ENCODE assay signal across 1 cellular context in the genomic region with DNA sequence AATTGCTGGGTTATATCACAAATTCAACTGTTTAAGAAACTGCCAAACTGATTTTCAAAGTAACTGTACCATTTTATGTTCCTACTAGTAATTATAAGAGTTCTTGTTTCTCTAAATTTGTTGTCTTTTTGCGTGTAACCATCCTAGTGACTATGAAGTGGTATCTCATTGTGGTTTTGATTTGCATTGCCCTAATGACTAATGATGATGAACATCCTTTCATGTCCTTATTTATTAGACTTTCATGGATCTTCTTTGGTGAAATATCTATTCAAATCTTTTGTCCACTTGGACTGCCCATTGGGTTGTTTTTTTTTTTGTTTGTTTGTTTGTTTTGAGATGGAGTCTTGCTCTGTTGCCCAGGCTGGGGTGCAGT.
TF ChIP-seq lines count a peak whose summit lies in the region.

No MANE protein-coding gene starts in this region.

TF ChIP-seq in GM12878, 131 proteins besides CTCF, POLR2A, EP300 and RAD21:
- TF ChIP-seq NFIC (IDR thresholded peaks at IDR 0.05; ENCODE audit: low read depth, low read length) (peak; percentile 51; the same call in 1 of the 2 replicates), HDGF (IDR thresholded peaks at IDR 0.05) (no peak), RUNX3 (IDR thresholded peaks at IDR 0.05; ENCODE audit: low read length) (peak; percentile 90), TCF7 (IDR thresholded peaks at IDR 0.05; ENCODE audit: borderline replicate concordance) (peak; percentile 89), MTA2 (IDR thresholded peaks at IDR 0.05; ENCODE audit: low read depth) (peak; percentile 75), FOXK2 (IDR thresholded peaks at IDR 0.05) (no peak), POU2F2 (IDR thresholded peaks at IDR 0.05; ENCODE audit: borderline replicate concordance, low read depth, low read length) (peak; percentile 63; the same call in 2 of the 3 replicates), IKZF1 (conservative IDR thresholded peaks at IDR 0.05) (0 out of 2 replicates have a peak, but pooled peaks have one; percentile 14), POLR2AphosphoS5 (IDR thresholded peaks at IDR 0.05; ENCODE audit: low read length) (no peak), ATF7 (IDR thresholded peaks at IDR 0.05; ENCODE audit: low read depth) (peak; percentile 19; the same call in 1 of the 2 replicates), LARP7 (IDR thresholded peaks at IDR 0.05) (no peak), JUNB (IDR thresholded peaks at IDR 0.05) (peak; percentile 72), POLR2AphosphoS2 (IDR thresholded peaks at IDR 0.05; ENCODE audit: low read depth, low read length) (no peak), MYC (IDR thresholded peaks at IDR 0.05; ENCODE audit: insufficient read depth, insufficient read length, insufficient replicate concordance, low read length, severe bottlenecking) (no peak), CREB1 (IDR thresholded peaks at IDR 0.05; ENCODE audit: low read depth) (0 out of 2 replicates have a peak, but pooled peaks have one; percentile 31), IKZF2 (IDR thresholded peaks at IDR 0.05) (peak in 1 of 2 experiments; percentile 38; a peak in 2 of 4 replicates), ZNF622 (IDR thresholded peaks at IDR 0.05) (no peak), BCL11A (IDR thresholded peaks at IDR 0.05; ENCODE audit: low read depth, low read length) (peak; percentile 42; the same call in 1 of the 2 replicates), GABPA (IDR thresholded peaks at IDR 0.05; ENCODE audit: low read depth) (no peak)
- TF ChIP-seq, protein P1, sequence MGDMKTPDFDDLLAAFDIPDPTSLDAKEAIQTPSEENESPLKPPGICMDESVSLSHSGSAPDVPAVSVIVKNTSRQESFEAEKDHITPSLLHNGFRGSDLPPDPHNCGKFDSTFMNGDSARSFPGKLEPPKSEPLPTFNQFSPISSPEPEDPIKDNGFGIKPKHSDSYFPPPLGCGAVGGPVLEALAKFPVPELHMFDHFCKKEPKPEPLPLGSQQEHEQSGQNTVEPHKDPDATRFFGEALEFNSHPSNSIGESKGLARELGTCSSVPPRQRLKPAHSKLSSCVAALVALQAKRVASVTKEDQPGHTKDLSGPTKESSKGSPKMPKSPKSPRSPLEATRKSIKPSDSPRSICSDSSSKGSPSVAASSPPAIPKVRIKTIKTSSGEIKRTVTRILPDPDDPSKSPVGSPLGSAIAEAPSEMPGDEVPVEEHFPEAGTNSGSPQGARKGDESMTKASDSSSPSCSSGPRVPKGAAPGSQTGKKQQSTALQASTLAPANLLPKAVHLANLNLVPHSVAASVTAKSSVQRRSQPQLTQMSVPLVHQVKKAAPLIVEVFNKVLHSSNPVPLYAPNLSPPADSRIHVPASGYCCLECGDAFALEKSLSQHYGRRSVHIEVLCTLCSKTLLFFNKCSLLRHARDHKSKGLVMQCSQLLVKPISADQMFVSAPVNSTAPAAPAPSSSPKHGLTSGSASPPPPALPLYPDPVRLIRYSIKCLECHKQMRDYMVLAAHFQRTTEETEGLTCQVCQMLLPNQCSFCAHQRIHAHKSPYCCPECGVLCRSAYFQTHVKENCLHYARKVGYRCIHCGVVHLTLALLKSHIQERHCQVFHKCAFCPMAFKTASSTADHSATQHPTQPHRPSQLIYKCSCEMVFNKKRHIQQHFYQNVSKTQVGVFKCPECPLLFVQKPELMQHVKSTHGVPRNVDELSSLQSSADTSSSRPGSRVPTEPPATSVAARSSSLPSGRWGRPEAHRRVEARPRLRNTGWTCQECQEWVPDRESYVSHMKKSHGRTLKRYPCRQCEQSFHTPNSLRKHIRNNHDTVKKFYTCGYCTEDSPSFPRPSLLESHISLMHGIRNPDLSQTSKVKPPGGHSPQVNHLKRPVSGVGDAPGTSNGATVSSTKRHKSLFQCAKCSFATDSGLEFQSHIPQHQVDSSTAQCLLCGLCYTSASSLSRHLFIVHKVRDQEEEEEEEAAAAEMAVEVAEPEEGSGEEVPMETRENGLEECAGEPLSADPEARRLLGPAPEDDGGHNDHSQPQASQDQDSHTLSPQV (IDR thresholded peaks at IDR 0.05): no peak
- TF ChIP-seq, protein P2, sequence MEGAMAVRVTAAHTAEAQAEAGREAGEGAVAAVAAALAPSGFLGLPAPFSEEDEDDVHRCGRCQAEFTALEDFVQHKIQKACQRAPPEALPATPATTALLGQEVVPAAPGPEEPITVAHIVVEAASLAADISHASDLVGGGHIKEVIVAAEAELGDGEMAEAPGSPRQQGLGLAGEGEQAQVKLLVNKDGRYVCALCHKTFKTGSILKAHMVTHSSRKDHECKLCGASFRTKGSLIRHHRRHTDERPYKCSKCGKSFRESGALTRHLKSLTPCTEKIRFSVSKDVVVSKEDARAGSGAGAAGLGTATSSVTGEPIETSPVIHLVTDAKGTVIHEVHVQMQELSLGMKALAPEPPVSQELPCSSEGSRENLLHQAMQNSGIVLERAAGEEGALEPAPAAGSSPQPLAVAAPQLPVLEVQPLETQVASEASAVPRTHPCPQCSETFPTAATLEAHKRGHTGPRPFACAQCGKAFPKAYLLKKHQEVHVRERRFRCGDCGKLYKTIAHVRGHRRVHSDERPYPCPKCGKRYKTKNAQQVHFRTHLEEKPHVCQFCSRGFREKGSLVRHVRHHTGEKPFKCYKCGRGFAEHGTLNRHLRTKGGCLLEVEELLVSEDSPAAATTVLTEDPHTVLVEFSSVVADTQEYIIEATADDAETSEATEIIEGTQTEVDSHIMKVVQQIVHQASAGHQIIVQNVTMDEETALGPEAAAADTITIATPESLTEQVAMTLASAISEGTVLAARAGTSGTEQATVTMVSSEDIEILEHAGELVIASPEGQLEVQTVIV (IDR thresholded peaks at IDR 0.05; ENCODE audit: borderline replicate concordance, partially characterized antibody): no peak
